ENCODE assay signal across 8 cellular contexts in the genomic region with DNA sequence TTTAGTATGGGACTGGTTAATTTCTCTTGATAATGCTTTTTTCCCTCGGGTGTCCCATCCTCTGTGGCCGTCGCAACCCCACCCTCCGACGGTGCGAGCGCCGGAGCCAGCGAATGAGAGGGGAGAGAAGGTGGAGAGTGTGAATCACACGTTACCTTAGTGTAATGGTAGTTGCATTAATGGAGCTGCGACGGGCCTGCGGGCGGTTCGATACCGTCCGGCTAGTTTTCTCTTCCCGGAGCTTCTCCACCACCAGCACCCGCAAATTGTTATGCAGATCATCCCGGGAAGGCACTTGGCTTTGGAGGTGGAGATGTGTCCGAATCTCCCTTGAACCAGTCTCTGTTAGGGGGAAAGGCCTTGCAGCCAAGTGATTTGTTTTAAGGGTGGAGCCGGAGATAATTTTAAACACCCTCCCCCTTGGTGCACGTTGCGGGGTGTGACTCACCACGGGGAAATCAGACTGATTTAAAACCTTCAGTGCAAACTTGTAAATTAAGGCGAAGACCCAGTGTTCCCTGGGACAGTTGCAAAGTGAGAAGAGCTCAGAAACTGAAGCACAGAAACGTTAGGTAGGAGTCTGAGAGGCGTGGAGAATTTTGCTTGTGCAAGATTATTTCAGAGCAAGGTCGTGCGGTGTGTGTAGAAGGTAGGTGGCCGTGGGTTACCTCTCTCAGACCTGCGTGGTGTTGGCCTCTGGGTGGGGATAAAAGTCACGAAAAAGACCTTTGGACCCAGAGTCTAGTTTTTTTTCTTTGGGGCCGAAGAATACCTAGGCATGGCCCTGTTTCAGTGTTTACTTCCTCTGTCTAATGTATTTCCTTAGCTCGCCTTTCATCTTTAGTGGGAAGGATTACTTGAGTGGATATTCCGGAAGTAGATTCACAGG. TPM values are rescaled to one million over a fixed set of nuclear protein-coding genes. Genes with fewer than 3 reads are reported as not detected.
DNase-seq lines count a peak whose midpoint lies in the region; ATAC-seq and TF ChIP-seq lines count a peak whose summit lies in the region.

No MANE protein-coding gene starts in this region.

- intact Hi-C loops in CD4-positive, alpha-beta T cell (cut with DNase I, micrococcal nuclease) = loop anchor here (1.0 to 10.0 kb wide), 9 partner anchors 25 to 1659 kb away; partner anchors contain the start of genes HERC3 (in 1 of the 2), HERC5 (in 1 of the 2), HSD17B11 (in 1 of the 2) and KLHL8 (in 1 of the 2)
- intact Hi-C loops in heart left ventricle (cut with DNase I) (loop anchor here in 9 of 10 donors (1.0 to 5.0 kb wide), 7 partner anchors 36 to 285 kb away; partner anchors contain the start of gene KLHL8 (in 1 of the 9)), psoas muscle (cut with DNase I) (loop anchor here (1.0 to 10.0 kb wide), 3 partner anchors 71 to 279 kb away; no protein-coding TSS in a partner anchor), uterus (cut with DNase I; ENCODE audit: low total_unique reads) (no loop called here)

- no peaks in the 10 kb centered on the region for H3K27me3 Mint-ChIP-seq in CD4-positive, alpha-beta T cell

- peak; percentile 52 to 73 (median 66) for DNase-seq in CD4-positive, alpha-beta T cell
- DNase-seq in SK-N-DZ (ENCODE audit: low spot score) (peak; percentile 28), heart left ventricle (peak; percentile 39 to 72 (median 60)), psoas muscle (peak; percentile 50 to 76), uterus (peak; percentile 76 to 87)
- DNase-seq in activated naive CD4-positive, alpha-beta T cell treated with anti-CD3 and anti-CD28 coated beads, Interleukin-2, amount 50 U/mL, for 16 hours = peak; percentile 78

- TF ChIP-seq CTCF in CD4-positive, alpha-beta T cell (IDR thresholded peaks at IDR 0.05) = no peak
- no peak for TF ChIP-seq CTCF in heart left ventricle (IDR thresholded peaks at IDR 0.05)
- no peak for TF ChIP-seq CTCF in psoas muscle (IDR thresholded peaks at IDR 0.05)
- no peak for TF ChIP-seq CTCF in uterus (IDR thresholded peaks at IDR 0.05)

- H3K27ac ChIP-seq in CD4-positive, alpha-beta T cell (ENCODE audit: low read depth, low read length) = peak overlapping the region; percentile 81
- H3K27ac ChIP-seq in heart left ventricle (peak overlapping the region; percentile 87 to 100 (median 98)), psoas muscle (peak overlapping the region; percentile 98), uterus (peak overlapping the region; percentile 96 to 99)

- H3K27me3 ChIP-seq in CD4-positive, alpha-beta T cell (ENCODE audit: control insufficient read depth, insufficient read depth, low read length) = no peaks in the 10 kb centered on the region
- H3K27me3 ChIP-seq in heart left ventricle (no peaks in the 10 kb centered on the region), psoas muscle (ENCODE audit: insufficient read depth in 3 of 3, low read length in 2 of 3) (no peaks in the 10 kb centered on the region), uterus (no peaks in the 10 kb centered on the region)

- ATAC-seq in CD4-positive, alpha-beta T cell (ENCODE audit: poor library complexity) = peak; percentile 61
- ATAC-seq in GM19438 (IDR thresholded peaks at IDR 0.05; ENCODE audit: low read depth, unreplicated experiment) = peak; percentile 31
- ATAC-seq in HG03558 (IDR thresholded peaks at IDR 0.05; ENCODE audit: extremely low read depth, unreplicated experiment) = peak; percentile 18
- ATAC-seq in heart left ventricle = peak; percentile 21 to 55 (median 50)
- ATAC-seq in psoas muscle = peak; percentile 36 to 70 (median 58)

- CTCF ChIA-PET in CD4-positive, alpha-beta T cell (lab: Charles Lee) = interaction anchor here (0.6 to 6.6 kb wide), 13 partner anchors 14 to 283 kb away, joined by 3 to 48 read pairs (median 3); no protein-coding TSS in a partner anchor

- H3K9me3 Mint-ChIP-seq in CD4-positive, alpha-beta T cell = no peaks in the 10 kb centered on the region

- TF ChIP-seq POLR2A in heart left ventricle (IDR thresholded peaks at IDR 0.05) (peak in 1 of 2 donors; percentile 45), uterus (IDR thresholded peaks at IDR 0.05) (peak; percentile 50 to 54)

- peak overlapping the region; percentile 96 for H3K4me3 Mint-ChIP-seq in CD4-positive, alpha-beta T cell

- POLR2A ChIA-PET in CD4-positive, alpha-beta T cell (lab: Charles Lee) = interaction anchor here (0.6 to 13.4 kb wide), 23 partner anchors 9 to 1521 kb away, joined by 3 to 351 read pairs (median 7); partner anchors contain the start of genes HSD17B11, KLHL8, NUDT9 and PPM1K

- H3K36me3 Mint-ChIP-seq in CD4-positive, alpha-beta T cell (ENCODE audit: low read depth) = peaks cover 8% of the 10 kb centered on the region

- H3K27ac Mint-ChIP-seq in CD4-positive, alpha-beta T cell = peak overlapping the region; percentile 94

- peaks cover 56% of the 10 kb centered on the region for H3K4me1 Mint-ChIP-seq in CD4-positive, alpha-beta T cell (ENCODE audit: low read depth)

- H3K36me3 ChIP-seq in heart left ventricle (peaks cover 0 to 12% (median 5%) of the 10 kb centered on the region in 9 donors), psoas muscle (ENCODE audit: insufficient read depth in 1 of 2, low read depth in 1 of 2) (peaks cover 0 to 13% of the 10 kb centered on the region in 2 donors), uterus (no peaks in the 10 kb centered on the region)

- H3K9me3 ChIP-seq in CD4-positive, alpha-beta T cell (ENCODE audit: control insufficient read depth, low read length) = no peaks in the 10 kb centered on the region
- H3K9me3 ChIP-seq in heart left ventricle = no peaks in the 10 kb centered on the region
- H3K9me3 ChIP-seq in psoas muscle = no peaks in the 10 kb centered on the region
- no peaks in the 10 kb centered on the region for H3K9me3 ChIP-seq in uterus

- 6 to 12% (median 8%) methylated on average over 36 of the region's 36 CpGs for WGBS in heart left ventricle, 4 donors
- 5 to 14% (median 6%) methylated on average over 36 of the region's 36 CpGs for WGBS in psoas muscle, 3 donors

- H3K4me3 ChIP-seq in heart left ventricle (peak overlapping the region; percentile 58 to 98 (median 94)), psoas muscle (peak overlapping the region; percentile 86), uterus (peak overlapping the region; percentile 88 to 98)

- H3K4me1 ChIP-seq in heart left ventricle (peaks cover 6 to 56% (median 38%) of the 10 kb centered on the region in 12 donors), psoas muscle (peaks cover 43% of the 10 kb centered on the region), uterus (peaks cover 0 to 8% of the 10 kb centered on the region in 2 donors)

RNA-seq across cellular contexts. Expression of gene AFF1, which starts 1.3 kb away (rescaled TPM):
- total RNA-seq in CD4-positive, alpha-beta T cell = 10 to 100 TPM; 50.3 to 51.2 TPM
- 4.8 and 5.3 TPM in 2 replicates for polyA plus RNA-seq in SK-N-DZ (2014; cell fraction: cytosol; rRNA removed)
- 6.0 and 7.0 TPM in 2 replicates for polyA plus RNA-seq in SK-N-DZ (2014; cell fraction: nucleus; rRNA removed)
- total RNA-seq in heart left ventricle = 10 to 100 TPM; 55.8 to 96.5 (median 73.3) TPM
- polyA plus RNA-seq in heart left ventricle = 10 to 100 TPM; 51.8 to 72.8 TPM
- total RNA-seq in psoas muscle = 100 to 1,000 TPM; 118 to 149 (median 122) TPM
- polyA plus RNA-seq in psoas muscle = 100 to 1,000 TPM in 2 of 3 donors, 10 to 100 TPM in 1; 62.7 to 171 (median 115) TPM
- 100 to 1,000 TPM in 2 of 4 donors, 10 to 100 TPM in 2; 26.7 to 200 (median 92.5) TPM for total RNA-seq in uterus

RNA-seq across cellular contexts. Expression of gene C4orf36, which starts 43.9 kb away (rescaled TPM):
- total RNA-seq in CD4-positive, alpha-beta T cell = not detected
- polyA plus RNA-seq in SK-N-DZ (2014; cell fraction: cytosol; rRNA removed) = 0.19 and 1.4 TPM in 2 replicates
- 0.52 TPM in 1 of 2 replicates, not detected in the other for polyA plus RNA-seq in SK-N-DZ (2014; cell fraction: nucleus; rRNA removed)
- total RNA-seq in heart left ventricle (1 to 10 TPM in 5 of 9 donors, under 1 TPM in 2, not detected in 2; 0.61 to 2.4 (median 1.2) TPM), psoas muscle (1 to 10 TPM in 1 of 4 donors, not detected in 3; 1.5 TPM), uterus (1 to 10 TPM in 1 of 4 donors, under 1 TPM in 1, not detected in 2; 0.91 to 4.8 TPM)
- polyA plus RNA-seq in heart left ventricle (under 1 TPM in 1 of 2 donors, not detected in 1; 0.36 TPM), psoas muscle (under 1 TPM in 2 of 3 donors, not detected in 1; 0.45 to 0.70 TPM)

Comparison
In these comparisons a context has a peak if more than half of its experiments do, and no peak if none do; other contexts are left out.
1. Peak in every context shown above with its lines: DNase-seq, ATAC-seq, H3K4me3 ChIP-seq and H3K27ac ChIP-seq.
2. DNase-seq: peak in every context shown above with its lines; median percentile 82 in uterus; 78 in activated naive CD4-positive, alpha-beta T cell treated with anti-CD3 and anti-CD28 coated beads, Interleukin-2, amount 50 U/mL, for 16 hours; 66 in CD4-positive, alpha-beta T cell; 63 in psoas muscle; 60 in heart left ventricle; 28 in SK-N-DZ.